Comparison of ENCODE assay signal across 1 cellular context in the genomic region with DNA sequence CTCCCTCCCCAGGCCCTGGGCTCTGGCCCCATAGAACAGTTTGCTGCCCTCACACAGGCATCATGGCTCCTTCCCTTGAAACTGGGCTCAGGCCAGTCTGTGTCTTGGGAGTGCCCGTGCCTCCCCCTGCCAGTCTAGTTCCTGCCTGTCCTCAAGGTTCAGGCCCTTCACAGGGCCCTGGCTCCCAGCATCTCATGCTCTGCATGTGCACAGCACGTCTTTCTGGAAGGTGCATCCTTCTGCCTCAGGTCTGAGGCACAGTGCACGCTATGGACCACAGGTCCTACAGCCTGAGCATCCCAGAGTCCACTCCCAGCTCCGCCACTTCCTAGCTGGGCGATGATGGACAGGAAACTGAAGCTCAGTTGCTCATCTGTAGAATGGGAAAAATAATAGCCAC.
TF ChIP-seq lines count a peak whose summit lies in the region.

No MANE protein-coding gene starts in this region.

TF ChIP-seq in K562, 482 proteins besides CTCF, POLR2A, EP300 and RAD21:
- no peak for TF ChIP-seq TAF15 (IDR thresholded peaks at IDR 0.05; ENCODE audit: low read depth, low read length)
- TF ChIP-seq, protein P1, sequence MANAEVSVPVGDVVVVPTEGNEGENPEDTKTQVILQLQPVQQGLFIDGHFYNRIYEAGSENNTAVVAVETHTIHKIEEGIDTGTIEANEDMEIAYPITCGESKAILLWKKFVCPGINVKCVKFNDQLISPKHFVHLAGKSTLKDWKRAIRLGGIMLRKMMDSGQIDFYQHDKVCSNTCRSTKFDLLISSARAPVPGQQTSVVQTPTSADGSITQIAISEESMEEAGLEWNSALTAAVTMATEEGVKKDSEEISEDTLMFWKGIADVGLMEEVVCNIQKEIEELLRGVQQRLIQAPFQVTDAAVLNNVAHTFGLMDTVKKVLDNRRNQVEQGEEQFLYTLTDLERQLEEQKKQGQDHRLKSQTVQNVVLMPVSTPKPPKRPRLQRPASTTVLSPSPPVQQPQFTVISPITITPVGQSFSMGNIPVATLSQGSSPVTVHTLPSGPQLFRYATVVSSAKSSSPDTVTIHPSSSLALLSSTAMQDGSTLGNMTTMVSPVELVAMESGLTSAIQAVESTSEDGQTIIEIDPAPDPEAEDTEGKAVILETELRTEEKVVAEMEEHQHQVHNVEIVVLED (CRISPR knock-in tag; IDR thresholded peaks at IDR 0.05): no peak
- TF ChIP-seq, protein P2, sequence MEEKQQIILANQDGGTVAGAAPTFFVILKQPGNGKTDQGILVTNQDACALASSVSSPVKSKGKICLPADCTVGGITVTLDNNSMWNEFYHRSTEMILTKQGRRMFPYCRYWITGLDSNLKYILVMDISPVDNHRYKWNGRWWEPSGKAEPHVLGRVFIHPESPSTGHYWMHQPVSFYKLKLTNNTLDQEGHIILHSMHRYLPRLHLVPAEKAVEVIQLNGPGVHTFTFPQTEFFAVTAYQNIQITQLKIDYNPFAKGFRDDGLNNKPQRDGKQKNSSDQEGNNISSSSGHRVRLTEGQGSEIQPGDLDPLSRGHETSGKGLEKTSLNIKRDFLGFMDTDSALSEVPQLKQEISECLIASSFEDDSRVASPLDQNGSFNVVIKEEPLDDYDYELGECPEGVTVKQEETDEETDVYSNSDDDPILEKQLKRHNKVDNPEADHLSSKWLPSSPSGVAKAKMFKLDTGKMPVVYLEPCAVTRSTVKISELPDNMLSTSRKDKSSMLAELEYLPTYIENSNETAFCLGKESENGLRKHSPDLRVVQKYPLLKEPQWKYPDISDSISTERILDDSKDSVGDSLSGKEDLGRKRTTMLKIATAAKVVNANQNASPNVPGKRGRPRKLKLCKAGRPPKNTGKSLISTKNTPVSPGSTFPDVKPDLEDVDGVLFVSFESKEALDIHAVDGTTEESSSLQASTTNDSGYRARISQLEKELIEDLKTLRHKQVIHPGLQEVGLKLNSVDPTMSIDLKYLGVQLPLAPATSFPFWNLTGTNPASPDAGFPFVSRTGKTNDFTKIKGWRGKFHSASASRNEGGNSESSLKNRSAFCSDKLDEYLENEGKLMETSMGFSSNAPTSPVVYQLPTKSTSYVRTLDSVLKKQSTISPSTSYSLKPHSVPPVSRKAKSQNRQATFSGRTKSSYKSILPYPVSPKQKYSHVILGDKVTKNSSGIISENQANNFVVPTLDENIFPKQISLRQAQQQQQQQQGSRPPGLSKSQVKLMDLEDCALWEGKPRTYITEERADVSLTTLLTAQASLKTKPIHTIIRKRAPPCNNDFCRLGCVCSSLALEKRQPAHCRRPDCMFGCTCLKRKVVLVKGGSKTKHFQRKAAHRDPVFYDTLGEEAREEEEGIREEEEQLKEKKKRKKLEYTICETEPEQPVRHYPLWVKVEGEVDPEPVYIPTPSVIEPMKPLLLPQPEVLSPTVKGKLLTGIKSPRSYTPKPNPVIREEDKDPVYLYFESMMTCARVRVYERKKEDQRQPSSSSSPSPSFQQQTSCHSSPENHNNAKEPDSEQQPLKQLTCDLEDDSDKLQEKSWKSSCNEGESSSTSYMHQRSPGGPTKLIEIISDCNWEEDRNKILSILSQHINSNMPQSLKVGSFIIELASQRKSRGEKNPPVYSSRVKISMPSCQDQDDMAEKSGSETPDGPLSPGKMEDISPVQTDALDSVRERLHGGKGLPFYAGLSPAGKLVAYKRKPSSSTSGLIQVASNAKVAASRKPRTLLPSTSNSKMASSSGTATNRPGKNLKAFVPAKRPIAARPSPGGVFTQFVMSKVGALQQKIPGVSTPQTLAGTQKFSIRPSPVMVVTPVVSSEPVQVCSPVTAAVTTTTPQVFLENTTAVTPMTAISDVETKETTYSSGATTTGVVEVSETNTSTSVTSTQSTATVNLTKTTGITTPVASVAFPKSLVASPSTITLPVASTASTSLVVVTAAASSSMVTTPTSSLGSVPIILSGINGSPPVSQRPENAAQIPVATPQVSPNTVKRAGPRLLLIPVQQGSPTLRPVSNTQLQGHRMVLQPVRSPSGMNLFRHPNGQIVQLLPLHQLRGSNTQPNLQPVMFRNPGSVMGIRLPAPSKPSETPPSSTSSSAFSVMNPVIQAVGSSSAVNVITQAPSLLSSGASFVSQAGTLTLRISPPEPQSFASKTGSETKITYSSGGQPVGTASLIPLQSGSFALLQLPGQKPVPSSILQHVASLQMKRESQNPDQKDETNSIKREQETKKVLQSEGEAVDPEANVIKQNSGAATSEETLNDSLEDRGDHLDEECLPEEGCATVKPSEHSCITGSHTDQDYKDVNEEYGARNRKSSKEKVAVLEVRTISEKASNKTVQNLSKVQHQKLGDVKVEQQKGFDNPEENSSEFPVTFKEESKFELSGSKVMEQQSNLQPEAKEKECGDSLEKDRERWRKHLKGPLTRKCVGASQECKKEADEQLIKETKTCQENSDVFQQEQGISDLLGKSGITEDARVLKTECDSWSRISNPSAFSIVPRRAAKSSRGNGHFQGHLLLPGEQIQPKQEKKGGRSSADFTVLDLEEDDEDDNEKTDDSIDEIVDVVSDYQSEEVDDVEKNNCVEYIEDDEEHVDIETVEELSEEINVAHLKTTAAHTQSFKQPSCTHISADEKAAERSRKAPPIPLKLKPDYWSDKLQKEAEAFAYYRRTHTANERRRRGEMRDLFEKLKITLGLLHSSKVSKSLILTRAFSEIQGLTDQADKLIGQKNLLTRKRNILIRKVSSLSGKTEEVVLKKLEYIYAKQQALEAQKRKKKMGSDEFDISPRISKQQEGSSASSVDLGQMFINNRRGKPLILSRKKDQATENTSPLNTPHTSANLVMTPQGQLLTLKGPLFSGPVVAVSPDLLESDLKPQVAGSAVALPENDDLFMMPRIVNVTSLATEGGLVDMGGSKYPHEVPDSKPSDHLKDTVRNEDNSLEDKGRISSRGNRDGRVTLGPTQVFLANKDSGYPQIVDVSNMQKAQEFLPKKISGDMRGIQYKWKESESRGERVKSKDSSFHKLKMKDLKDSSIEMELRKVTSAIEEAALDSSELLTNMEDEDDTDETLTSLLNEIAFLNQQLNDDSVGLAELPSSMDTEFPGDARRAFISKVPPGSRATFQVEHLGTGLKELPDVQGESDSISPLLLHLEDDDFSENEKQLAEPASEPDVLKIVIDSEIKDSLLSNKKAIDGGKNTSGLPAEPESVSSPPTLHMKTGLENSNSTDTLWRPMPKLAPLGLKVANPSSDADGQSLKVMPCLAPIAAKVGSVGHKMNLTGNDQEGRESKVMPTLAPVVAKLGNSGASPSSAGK (IDR thresholded peaks at IDR 0.05): peak; percentile 34
- TF ChIP-seq, protein P3, sequence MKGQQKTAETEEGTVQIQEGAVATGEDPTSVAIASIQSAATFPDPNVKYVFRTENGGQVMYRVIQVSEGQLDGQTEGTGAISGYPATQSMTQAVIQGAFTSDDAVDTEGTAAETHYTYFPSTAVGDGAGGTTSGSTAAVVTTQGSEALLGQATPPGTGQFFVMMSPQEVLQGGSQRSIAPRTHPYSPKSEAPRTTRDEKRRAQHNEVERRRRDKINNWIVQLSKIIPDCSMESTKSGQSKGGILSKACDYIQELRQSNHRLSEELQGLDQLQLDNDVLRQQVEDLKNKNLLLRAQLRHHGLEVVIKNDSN (CRISPR knock-in tag; IDR thresholded peaks at IDR 0.05): no peak
